In genomic region chr6:128520436-128521301, GRCh38 we compare ENCODE assay signal across 8 cellular contexts. TPM values are rescaled to one million over a fixed set of nuclear protein-coding genes. Genes with fewer than 3 reads are reported as not detected.
DNase-seq lines count a peak whose midpoint lies in the region; ATAC-seq, FAIRE-seq and TF ChIP-seq lines count a peak whose summit lies in the region.

PTPRK (minus strand) TSS chr6:128520599; CDS start chr6:128520358, 241 bp downstream.

- H3K4me3 ChIP-seq in AG10803 (ENCODE audit: low read length) (peak within 1 kb of the TSS; percentile 91), endothelial cell of umbilical vein (replicated peaks in 1 of 3; ENCODE audit: insufficient read depth in 1 of 3, low read depth in 1 of 3, low read length in 3 of 3) (peak within 1 kb of the TSS; percentile 87 to 99 (median 98))

- peak within 1 kb of the TSS; percentile 83 for H2AFZ ChIP-seq in endothelial cell of umbilical vein (ENCODE audit: low read depth, low read length)

- H3K27me3 Mint-ChIP-seq in mesothelial cell of epicardium (ENCODE audit: low read depth), result no peaks in the 10 kb centered on the region

- H3K4me2 ChIP-seq in endothelial cell of umbilical vein (ENCODE audit: insufficient read depth, low read length), result peak within 1 kb of the TSS; percentile 97

- H4K20me1 ChIP-seq in endothelial cell of umbilical vein (replicated peaks; ENCODE audit: control insufficient read depth, extremely low read depth, insufficient read depth, low read length), result peaks cover 4% of the 10 kb centered on the region

- H3K27me3 ChIP-seq in endothelial cell of umbilical vein (ENCODE audit: control insufficient read depth in 2 of 2, insufficient read depth in 2 of 2, low read length in 2 of 2), result no peaks in the 10 kb centered on the region

- no peaks in the 10 kb centered on the region for H3K36me3 ChIP-seq in endothelial cell of umbilical vein (ENCODE audit: control insufficient read depth in 2 of 2, extremely low read depth in 1 of 2, insufficient read depth in 2 of 2, low read length in 2 of 2)

- H3K4me1 ChIP-seq in endothelial cell of umbilical vein (ENCODE audit: control insufficient read depth, extremely low read depth, insufficient read depth, low read length), result peaks cover 36% of the 10 kb centered on the region

- ATAC-seq in GM18907 (IDR thresholded peaks at IDR 0.05; ENCODE audit: unreplicated experiment) (peak; percentile 89), HG03135 (IDR thresholded peaks at IDR 0.05; ENCODE audit: unreplicated experiment) (peak; percentile 88)

- peaks cover 48% of the 10 kb centered on the region for H3K4me1 Mint-ChIP-seq in mesothelial cell of epicardium

- dilution Hi-C loops in endothelial cell of umbilical vein (cut with MboI; ENCODE audit: extremely low pct_ligation_motif_present, low sequenced_read_pairs), result no loop called here

- peak within 1 kb of the TSS; percentile 95 for H3K4me3 Mint-ChIP-seq in mesothelial cell of epicardium

- FAIRE-seq in endothelial cell of umbilical vein (lab: Jason Lieb, UNC), result peak; percentile 63

- H3K9ac ChIP-seq in endothelial cell of umbilical vein (replicated peaks; ENCODE audit: extremely low read depth, insufficient read depth, low read length), result peak within 1 kb of the TSS; percentile 99

- no peaks in the 10 kb centered on the region for H3K9me1 ChIP-seq in endothelial cell of umbilical vein (replicated peaks; ENCODE audit: control insufficient read depth, extremely low read depth, insufficient read depth, low read length)

- no peaks in the 10 kb centered on the region for H3K9me3 Mint-ChIP-seq in mesothelial cell of epicardium

- DNase-seq in AG10803 (ENCODE audit: low read depth) (peak; percentile 91), NCI-H524 treated with DMSO at 0.1 percent for 48 hours (lab: John Stamatoyannopoulos, UW) (peak; percentile 97), activated T-cell treated with anti-CD3 and anti-CD28 coated beads for 1 hour (ENCODE audit: low read depth) (peak; percentile 76), endothelial cell of umbilical vein (ENCODE audit: low read depth, low spot score) (peak; percentile 94), mesothelial cell of epicardium (ENCODE audit: low spot score in 2 of 2, unreplicated experiment in 2 of 2) (peak; percentile 90 to 96)
- peak; percentile 75 to 78 for DNase-seq in stimulated activated CD8-positive, alpha-beta memory T cell treated with anti-CD3 and anti-CD28 coated beads, Interleukin-15, amount 100 ng/mL, for 4 hours (ENCODE audit: low read depth in 2 of 2)

- H3K36me3 Mint-ChIP-seq in mesothelial cell of epicardium, result no peaks in the 10 kb centered on the region

- POLR2A ChIA-PET in endothelial cell of umbilical vein (lab: Charles Lee), result interaction anchor here (1.0 to 1.9 kb wide), 4 partner anchors 12 to 135 kb away, joined by 3 to 8 read pairs (median 4); no protein-coding TSS in a partner anchor

- CTCF ChIA-PET in endothelial cell of umbilical vein (lab: Charles Lee), result interaction anchor here (0.6 to 3.2 kb wide), 37 partner anchors 9 to 849 kb away, joined by 3 to 42 read pairs (median 4); no protein-coding TSS in a partner anchor

- TF ChIP-seq POLR2A in endothelial cell of umbilical vein (IDR thresholded peaks at IDR 0.05; ENCODE audit: low read depth, low read length), result peak; percentile 89

- TSS peak; percentile 79 for BruUV-seq in endothelial cell of umbilical vein (replicated peaks; lab: Mats Ljungman, UMichigan)

- peak within 1 kb of the TSS; percentile 98 for H3K27ac ChIP-seq in endothelial cell of umbilical vein (ENCODE audit: insufficient read depth, low read depth, low read length)

- no peak for TF ChIP-seq CTCF in AG10803 (conservative IDR thresholded peaks at IDR 0.05; ENCODE audit: low read length)
- peak; percentile 32 to 68 for TF ChIP-seq CTCF in endothelial cell of umbilical vein (IDR thresholded peaks at IDR 0.05; ENCODE audit: extremely low read depth in 1 of 2, insufficient read depth in 1 of 2, low read depth in 1 of 2, low read length in 2 of 2)
- peak; percentile 51 for TF ChIP-seq CTCF in mesothelial cell of epicardium (IDR thresholded peaks at IDR 0.05; ENCODE audit: unreplicated experiment)

- H3K79me2 ChIP-seq in endothelial cell of umbilical vein (ENCODE audit: control insufficient read depth, insufficient read depth, low read length), result peaks cover 44% of the 10 kb centered on the region

- H3K27ac Mint-ChIP-seq in mesothelial cell of epicardium, result peak within 1 kb of the TSS; percentile 100

- intact Hi-C loops in endothelial cell of umbilical vein (cut with micrococcal nuclease), result loop anchor here (1.0 to 10.0 kb wide), 8 partner anchors 11 to 783 kb away; no protein-coding TSS in a partner anchor

- H3K9me3 ChIP-seq in endothelial cell of umbilical vein (replicated peaks; ENCODE audit: control insufficient read depth, insufficient read depth, low read length), result no peaks in the 10 kb centered on the region

TF ChIP-seq in endothelial cell of umbilical vein, 7 proteins besides CTCF, POLR2A, EP300 and RAD21:
- TF ChIP-seq JUN (IDR thresholded peaks at IDR 0.05; ENCODE audit: borderline replicate concordance, insufficient read depth, insufficient read length, low read depth) (no peak), MAX (IDR thresholded peaks at IDR 0.05; ENCODE audit: insufficient read depth, insufficient read length) (no peak), POLR2AphosphoS5 (IDR thresholded peaks at IDR 0.05; ENCODE audit: insufficient read depth, low read depth, low read length) (peak; percentile 80), FOS (IDR thresholded peaks at IDR 0.05; ENCODE audit: borderline replicate concordance, insufficient read depth, low read length) (peak; percentile 13)

RNA-seq across cellular contexts. Expression of gene PTPRK, which starts in this region (rescaled TPM):
- total RNA-seq in endothelial cell of umbilical vein (74.0 and 88.3 TPM in 2 replicates), mesothelial cell of epicardium (87.4 to 93.7 TPM (median 90.0 TPM) in 3 replicates)
- polyA plus RNA-seq in endothelial cell of umbilical vein, result 14.5 and 15.2 TPM in 2 replicates
- 11.3 and 12.8 TPM in 2 replicates for polyA plus RNA-seq in endothelial cell of umbilical vein (2011; cell fraction: cytosol; rRNA removed)
- 26.0 and 29.7 TPM in 2 replicates for polyA plus RNA-seq in endothelial cell of umbilical vein (2011; cell fraction: nucleus; rRNA removed)
- polyA plus RNA-seq in endothelial cell of umbilical vein (2012), result 46.0 and 69.9 TPM in 2 replicates
- 118 and 121 TPM in 2 replicates for polyA minus RNA-seq in endothelial cell of umbilical vein
- polyA minus RNA-seq in endothelial cell of umbilical vein (2011; cell fraction: cytosol; rRNA and poly(A)+ RNA removed), result 6.0 TPM
- 352 and 446 TPM in 2 replicates for polyA minus RNA-seq in endothelial cell of umbilical vein (2011; cell fraction: nucleus; rRNA and poly(A)+ RNA removed)

Comparison
In these comparisons a context has a peak if more than half of its experiments do, and no peak if none do; other contexts are left out.
1. Peak in every context shown above with its lines: DNase-seq, ATAC-seq, H3K4me3 ChIP-seq and H3K27ac ChIP-seq.